ENCODE assay signal across 16 cellular contexts in genomic region chr13:38755792-38756191, GRCh38.
"Had no signal": no experiment of that assay in that cellular context is flagged by ENCODE, and none has a peak within 500 bp of the region (broad histone marks: within the 10 kb centered on the region; RNA-seq: fewer than 3 reads in every experiment).

No MANE protein-coding gene starts in this region.

- H3K4me3 Mint-ChIP-seq: activated naive CD4-positive, alpha-beta T cell treated with anti-CD3 and anti-CD28 coated beads for 36 hours; activated T-helper 17 cell treated with anti-CD3 and anti-CD28 coated beads, Interleukin-2, amount 50 U/mL, for 72 hours; dendritic cell treated with granulocyte-macrophage colony-stimulating factor and Interleukin-4, amounts not matched to agents 40 ng/mL and 50 ng/mL, for 4 days; effector memory CD8-positive, alpha-beta T cell; immature natural killer cell; nephron had no signal

- H3K27ac Mint-ChIP-seq: activated naive CD4-positive, alpha-beta T cell treated with anti-CD3 and anti-CD28 coated beads for 36 hours; activated T-helper 17 cell treated with anti-CD3 and anti-CD28 coated beads, Interleukin-2, amount 50 U/mL, for 72 hours; dendritic cell treated with granulocyte-macrophage colony-stimulating factor and Interleukin-4, amounts not matched to agents 40 ng/mL and 50 ng/mL, for 4 days; effector memory CD8-positive, alpha-beta T cell; immature natural killer cell had no signal

- H3K4me1 Mint-ChIP-seq: activated T-helper 17 cell treated with anti-CD3 and anti-CD28 coated beads, Interleukin-2, amount 50 U/mL, for 72 hours; immature natural killer cell had no signal

- ATAC-seq: activated T-helper 17 cell treated with anti-CD3 and anti-CD28 coated beads, Interleukin-2, amount 50 U/mL, for 72 hours; effector memory CD8-positive, alpha-beta T cell; heart left ventricle had no signal

- H3K36me3 Mint-ChIP-seq: immature natural killer cell had no signal

- DNase-seq: activated CD4-positive, alpha-beta T cell treated with anti-CD3 and anti-CD28 coated beads, Interleukin-2, amount 50 U/mL, for 48 hours; activated naive CD4-positive, alpha-beta T cell treated with anti-CD3 and anti-CD28 coated beads for 36 hours; effector memory CD8-positive, alpha-beta T cell; heart left ventricle; immature natural killer cell; mesendoderm; occipital lobe; right lobe of liver; stimulated activated CD4-positive, alpha-beta T cell treated with anti-CD3 and anti-CD28 coated beads, Interleukin-1b, Interleukin-23, amount 100 ng/mL, for 48 hours; thyroid gland; WERI-Rb-1 had no signal

- H3K36me3 ChIP-seq: ascending aorta, heart left ventricle, prostate gland, right lobe of liver, thyroid gland, WERI-Rb-1 had no signal

- H3K4me1 ChIP-seq: ascending aorta, heart left ventricle, prostate gland, right lobe of liver had no signal

- H3K9me3 ChIP-seq: ascending aorta, heart left ventricle, prostate gland, right lobe of liver, thyroid gland had no signal

- H3K4me3 ChIP-seq: ascending aorta, heart left ventricle, prostate gland, right lobe of liver, thyroid gland had no signal

- H3K27me3 ChIP-seq: ascending aorta, right lobe of liver, thyroid gland had no signal

- H3K27me3 Mint-ChIP-seq: dendritic cell treated with granulocyte-macrophage colony-stimulating factor and Interleukin-4, amounts not matched to agents 40 ng/mL and 50 ng/mL, for 4 days; effector memory CD8-positive, alpha-beta T cell had no signal

- H3K9me3 Mint-ChIP-seq: activated naive CD4-positive, alpha-beta T cell treated with anti-CD3 and anti-CD28 coated beads for 36 hours; activated T-helper 17 cell treated with anti-CD3 and anti-CD28 coated beads, Interleukin-2, amount 50 U/mL, for 72 hours; dendritic cell treated with granulocyte-macrophage colony-stimulating factor and Interleukin-4, amounts not matched to agents 40 ng/mL and 50 ng/mL, for 4 days; effector memory CD8-positive, alpha-beta T cell; nephron had no signal
